19 cellular contexts compared by ENCODE assay signal in genomic region chrX:104315555-104315954, GRCh38.
DNase-seq lines count a peak whose midpoint lies in the region; ATAC-seq and TF ChIP-seq lines count a peak whose summit lies in the region.
"Had no signal": no experiment of that assay in that cellular context is flagged by ENCODE, and none has a peak within 500 bp of the region (broad histone marks: within the 10 kb centered on the region; RNA-seq: fewer than 3 reads in every experiment).

No MANE protein-coding gene starts in this region.

- H3K9me2 ChIP-seq in PC-9 (ENCODE audit: insufficient read depth) = no peaks in the 10 kb centered on the region

- POLR2A ChIA-PET in PC-9 (lab: Charles Lee; ENCODE audit: unreplicated experiment) = interaction anchor here (0.6 kb wide), 1 partner anchor 58 kb away, joined by 3 read pairs; no protein-coding TSS in a partner anchor
- POLR2A ChIA-PET in naive thymus-derived CD4-positive, alpha-beta T cell (lab: Charles Lee) = no interaction called here

- no peak overlapping the region for H4K91ac ChIP-seq in mesenchymal stem cell (ENCODE audit: low read length)

- no peaks in the 10 kb centered on the region for H4K20me1 ChIP-seq in PC-9 (ENCODE audit: insufficient read depth)

- H3K4me3 ChIP-seq in PC-9 = no peak overlapping the region
- H3K4me3 ChIP-seq in mesenchymal stem cell (ENCODE audit: insufficient read depth in 1 of 2, low read depth in 1 of 2, low read length in 2 of 2) = no peak overlapping the region
- no peak overlapping the region for H3K4me3 ChIP-seq in naive thymus-derived CD4-positive, alpha-beta T cell (ENCODE audit: low read length)
- H3K4me3 ChIP-seq: hepatocyte, left ventricle myocardium inferior had no signal

- no peaks in the 10 kb centered on the region for H3K27me3 Mint-ChIP-seq in naive thymus-derived CD4-positive, alpha-beta T cell
- no peaks in the 10 kb centered on the region for H3K27me3 Mint-ChIP-seq in activated T-cell treated with anti-CD3 and anti-CD28 coated beads, Interleukin-2, amount 50 U/mL, for 4 hours (ENCODE audit: low read depth)
- H3K27me3 Mint-ChIP-seq: CD4-positive, CD25-positive, alpha-beta regulatory T cell; IgD-negative memory B cell; type B pancreatic cell had no signal

- H3K4me1 Mint-ChIP-seq in naive thymus-derived CD4-positive, alpha-beta T cell = no peaks in the 10 kb centered on the region
- no peaks in the 10 kb centered on the region for H3K4me1 Mint-ChIP-seq in activated T-cell treated with anti-CD3 and anti-CD28 coated beads, Interleukin-2, amount 50 U/mL, for 4 hours (ENCODE audit: low read depth)
- H3K4me1 Mint-ChIP-seq: CD4-positive, CD25-positive, alpha-beta regulatory T cell; IgD-negative memory B cell; natural killer cell had no signal

- H3K4ac ChIP-seq in mesenchymal stem cell (ENCODE audit: low read depth in 1 of 2, low read length in 2 of 2) = no peak overlapping the region

- CTCF ChIA-PET in PC-9 (lab: Charles Lee) = no interaction called here
- CTCF ChIA-PET in naive thymus-derived CD4-positive, alpha-beta T cell (lab: Charles Lee) = no interaction called here

- H3K4me3 Mint-ChIP-seq in naive thymus-derived CD4-positive, alpha-beta T cell = no peak overlapping the region
- H3K4me3 Mint-ChIP-seq in activated T-cell treated with anti-CD3 and anti-CD28 coated beads, Interleukin-2, amount 50 U/mL, for 4 hours = no peak overlapping the region
- H3K4me3 Mint-ChIP-seq: CD4-positive, CD25-positive, alpha-beta regulatory T cell; IgD-negative memory B cell; natural killer cell; type B pancreatic cell had no signal

- 15% methylated on average over 3 of the region's 3 CpGs for WGBS in mesenchymal stem cell

- peaks cover 0 to 2% (median 0%) of the 10 kb centered on the region in 11 donors for H3K9me3 Mint-ChIP-seq in naive thymus-derived CD4-positive, alpha-beta T cell
- no peaks in the 10 kb centered on the region for H3K9me3 Mint-ChIP-seq in activated T-cell treated with anti-CD3 and anti-CD28 coated beads, Interleukin-2, amount 50 U/mL, for 4 hours
- H3K9me3 Mint-ChIP-seq: CD4-positive, CD25-positive, alpha-beta regulatory T cell; IgD-negative memory B cell; natural killer cell; type B pancreatic cell had no signal

- H3K9me3 ChIP-seq in PC-9 (ENCODE audit: insufficient read depth, low read depth) (no peaks in the 10 kb centered on the region), mesenchymal stem cell (ENCODE audit: control insufficient read depth, low read length) (no peaks in the 10 kb centered on the region)
- no peaks in the 10 kb centered on the region for H3K9me3 ChIP-seq in naive thymus-derived CD4-positive, alpha-beta T cell (ENCODE audit: control insufficient read depth in 2 of 3, low read length in 3 of 3)
- H3K9me3 ChIP-seq: left ventricle myocardium inferior had no signal

- no peak overlapping the region for H3K23ac ChIP-seq in mesenchymal stem cell (ENCODE audit: low read length in 2 of 2)

- no peak overlapping the region for H3K14ac ChIP-seq in mesenchymal stem cell (ENCODE audit: low read length in 2 of 2)

- no peak overlapping the region for H2BK12ac ChIP-seq in mesenchymal stem cell (ENCODE audit: low read length in 2 of 2)

- no peak overlapping the region for H4K8ac ChIP-seq in mesenchymal stem cell (ENCODE audit: low read length)

- H3K27ac Mint-ChIP-seq in naive thymus-derived CD4-positive, alpha-beta T cell = no peak overlapping the region
- H3K27ac Mint-ChIP-seq: IgD-negative memory B cell, natural killer cell, type B pancreatic cell had no signal

- no peaks in the 10 kb centered on the region for H3K36me3 Mint-ChIP-seq in naive thymus-derived CD4-positive, alpha-beta T cell
- H3K36me3 Mint-ChIP-seq in activated T-cell treated with anti-CD3 and anti-CD28 coated beads, Interleukin-2, amount 50 U/mL, for 4 hours (ENCODE audit: insufficient read depth) = no peaks in the 10 kb centered on the region
- H3K36me3 Mint-ChIP-seq: CD4-positive, CD25-positive, alpha-beta regulatory T cell; IgD-negative memory B cell; natural killer cell; type B pancreatic cell had no signal

- H2AK5ac ChIP-seq in mesenchymal stem cell (ENCODE audit: low read length, severe bottlenecking) = no peak overlapping the region

- no peaks in the 10 kb centered on the region for H3K79me2 ChIP-seq in PC-9 (ENCODE audit: low read depth)
- H3K79me2 ChIP-seq: hepatocyte had no signal

- H2BK15ac ChIP-seq in mesenchymal stem cell (ENCODE audit: low read depth, poor library complexity, severe bottlenecking) = no peak overlapping the region

- H3F3A ChIP-seq in PC-9 (ENCODE audit: insufficient read depth, low read depth) = peaks cover 53% of the 10 kb centered on the region

- BruUV-seq in PC-9 (replicated peaks; lab: Mats Ljungman, UMichigan) = no TSS peak

- no peaks in the 10 kb centered on the region for H3K36me3 ChIP-seq in PC-9 (ENCODE audit: low read depth)
- H3K36me3 ChIP-seq in mesenchymal stem cell (ENCODE audit: control insufficient read depth in 1 of 2, insufficient read depth in 2 of 2, low read depth in 1 of 2, low read length in 2 of 2) = no peaks in the 10 kb centered on the region
- no peaks in the 10 kb centered on the region for H3K36me3 ChIP-seq in naive thymus-derived CD4-positive, alpha-beta T cell (ENCODE audit: control insufficient read depth in 2 of 3, insufficient read depth in 3 of 3, low read length in 3 of 3)
- H3K36me3 ChIP-seq: left ventricle myocardium inferior had no signal

- no peak for TF ChIP-seq CTCF in PC-9 (conservative IDR thresholded peaks at IDR 0.05)

- intact Hi-C loops in PC-9 (cut with micrococcal nuclease; ENCODE audit: unreplicated experiment) = loop anchor here (2.0 to 5.0 kb wide), 3 partner anchors 19 to 252 kb away; partner anchors contain the start of gene IL1RAPL2
- intact Hi-C loops in naive thymus-derived CD4-positive, alpha-beta T cell (cut with micrococcal nuclease) = no loop called here

- H3K4me1 ChIP-seq in PC-9 (replicated peaks; ENCODE audit: insufficient read depth) (peaks cover 71% of the 10 kb centered on the region), mesenchymal stem cell (ENCODE audit: control insufficient read depth, insufficient read depth, low read depth, low read length) (no peaks in the 10 kb centered on the region)
- no peaks in the 10 kb centered on the region for H3K4me1 ChIP-seq in naive thymus-derived CD4-positive, alpha-beta T cell (ENCODE audit: control insufficient read depth in 2 of 2, insufficient read depth in 2 of 2, low read length in 2 of 2)
- H3K4me1 ChIP-seq: left ventricle myocardium inferior had no signal

- no peak for ATAC-seq in naive thymus-derived CD4-positive, alpha-beta T cell
- no peak for ATAC-seq in activated T-cell treated with anti-CD3 and anti-CD28 coated beads, Interleukin-2, amount 50 U/mL, for 4 hours
- ATAC-seq: natural killer cell had no signal

- H3K27me3 ChIP-seq in PC-9 (ENCODE audit: insufficient read depth, low read depth) = no peaks in the 10 kb centered on the region
- peaks cover 0 to 12% of the 10 kb centered on the region in 2 experiments for H3K27me3 ChIP-seq in mesenchymal stem cell (ENCODE audit: control insufficient read depth in 1 of 2, insufficient read depth in 1 of 2, low read length in 2 of 2)
- H3K27me3 ChIP-seq in naive thymus-derived CD4-positive, alpha-beta T cell (ENCODE audit: control insufficient read depth in 2 of 2, insufficient read depth in 2 of 2, low read length in 2 of 2) = no peaks in the 10 kb centered on the region
- H3K27me3 ChIP-seq: hepatocyte had no signal

- DNase-seq in ELR (ENCODE audit: low read depth) = peak; percentile 82
- DNase-seq in PC-9 = peak; percentile 22 to 79
- peak; percentile 73 to 81 for DNase-seq in dermis microvascular lymphatic vessel endothelial cell (ENCODE audit: low read depth in 2 of 2)
- peak; percentile 26 for DNase-seq in mesenchymal stem cell
- no peak for DNase-seq in NCI-H748 treated with DMSO at 0.1 percent for 48 hours (lab: John Stamatoyannopoulos, UW)
- no peak for DNase-seq in naive thymus-derived CD4-positive, alpha-beta T cell
- no peak for DNase-seq in activated T-cell treated with anti-CD3 and anti-CD28 coated beads, Interleukin-2, amount 50 U/mL, for 4 hours
- no peak for DNase-seq in DMS 273 treated with DMSO at 0.1 percent for 48 hours (lab: John Stamatoyannopoulos, UW)
- DNase-seq: activated effector memory CD4-positive, alpha-beta T cell treated with Interleukin-2 at 50 U/mL for 16 hours; caudate nucleus; CD4-positive, CD25-positive, alpha-beta regulatory T cell; left ventricle myocardium inferior; natural killer cell; NCI-H1417; right cardiac atrium; stimulated activated CD4-positive, alpha-beta T cell treated with anti-CD3 and anti-CD28 coated beads, Interleukin-2, amount 100 ng/mL, for 48 hours had no signal

- H3K9ac ChIP-seq in mesenchymal stem cell (ENCODE audit: low read length) = peak overlapping the region; percentile 49

- H3K4me2 ChIP-seq in PC-9 = peak overlapping the region; percentile 39
- H3K4me2 ChIP-seq in mesenchymal stem cell (ENCODE audit: low read length, poor library complexity, severe bottlenecking) = no peak overlapping the region
- H3K4me2 ChIP-seq: hepatocyte had no signal

- no peaks in the 10 kb centered on the region for H3K79me1 ChIP-seq in mesenchymal stem cell (replicated peaks; ENCODE audit: low read length, poor library complexity, severe bottlenecking)

- H2BK5ac ChIP-seq in mesenchymal stem cell (ENCODE audit: low read depth, low read length, poor library complexity, severe bottlenecking) = no peak overlapping the region

- H3K18ac ChIP-seq in mesenchymal stem cell (ENCODE audit: low read depth in 1 of 2, low read length in 2 of 2) = no peak overlapping the region

- H2BK120ac ChIP-seq in mesenchymal stem cell (ENCODE audit: low read depth, low read length) = no peak overlapping the region

- H2AFZ ChIP-seq in PC-9 = no peak overlapping the region
- H2AFZ ChIP-seq in mesenchymal stem cell (ENCODE audit: low read depth, low read length) = no peak overlapping the region
- H2AFZ ChIP-seq: hepatocyte had no signal

- H3K27ac ChIP-seq in PC-9 (peak overlapping the region; percentile 99), mesenchymal stem cell (ENCODE audit: low read length, poor library complexity, severe bottlenecking) (no peak overlapping the region)
- H3K27ac ChIP-seq in naive thymus-derived CD4-positive, alpha-beta T cell (ENCODE audit: low read depth, low read length) = no peak overlapping the region
- H3K27ac ChIP-seq: hepatocyte, left ventricle myocardium inferior had no signal

Comparison
In these comparisons a context has a peak if more than half of its experiments do, and no peak if none do; other contexts are left out.
1. DNase-seq: peak in ELR (single experiment), PC-9 (2 of 2), dermis microvascular lymphatic vessel endothelial cell (2 of 2) and mesenchymal stem cell (single experiment); none in NCI-H748 treated with DMSO at 0.1 percent for 48 hours (single experiment), naive thymus-derived CD4-positive, alpha-beta T cell (0 of 9), activated T-cell treated with anti-CD3 and anti-CD28 coated beads, Interleukin-2, amount 50 U/mL, for 4 hours (single experiment) and DMS 273 treated with DMSO at 0.1 percent for 48 hours (single experiment).